ENCODE assay signal across 13 cellular contexts in the genomic region with DNA sequence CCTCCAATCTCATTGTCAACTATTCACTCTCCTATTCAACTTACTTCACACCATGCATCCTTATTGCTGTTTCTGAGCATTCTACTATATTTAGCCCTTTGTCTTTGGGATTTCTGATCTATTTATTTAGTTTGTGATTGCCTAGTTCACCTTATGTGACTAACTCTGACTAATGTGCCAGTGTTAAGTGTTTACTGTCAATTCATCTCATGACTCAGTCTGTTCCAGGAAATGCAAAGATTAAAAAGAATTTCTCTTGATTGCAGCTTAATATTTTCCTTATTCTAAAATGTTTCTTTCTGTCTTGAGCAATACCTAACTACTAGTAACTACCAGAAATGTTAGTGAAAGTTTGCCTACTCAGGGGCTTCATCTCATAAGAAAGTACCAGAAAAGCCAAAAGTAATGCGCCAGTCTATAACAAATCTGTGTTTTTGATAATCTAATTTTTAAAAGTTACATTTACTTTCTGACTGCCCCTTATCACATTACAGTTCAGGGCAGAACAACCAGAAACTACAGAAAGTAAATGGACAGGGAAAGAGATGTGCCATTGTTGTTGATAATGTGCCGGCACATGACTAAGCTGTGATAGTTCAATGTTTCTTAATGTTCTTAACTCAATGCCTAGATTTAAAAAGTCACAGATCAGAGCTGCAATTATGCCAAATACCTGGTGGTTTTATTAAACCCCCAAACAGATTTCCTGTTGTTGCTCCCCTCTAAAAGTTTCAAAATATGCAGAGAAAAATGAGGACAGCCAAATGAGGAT.
DNase-seq lines count a peak whose midpoint lies in the region; ATAC-seq, FAIRE-seq and TF ChIP-seq lines count a peak whose summit lies in the region.
"Had no signal": no experiment of that assay in that cellular context is flagged by ENCODE, and none has a peak within 500 bp of the region (broad histone marks: within the 10 kb centered on the region; RNA-seq: fewer than 3 reads in every experiment).

No MANE protein-coding gene starts in this region.

- peak; percentile 73 for DNase-seq in A172 (ENCODE audit: low spot score)
- peak; percentile 38 for DNase-seq in GM04504 (ENCODE audit: low read depth)
- DNase-seq in adipocyte (ENCODE audit: low read depth): peak; percentile 65
- peak; percentile 21 for DNase-seq in keratinocyte (ENCODE audit: low read depth, low spot score)
- DNase-seq in NOMO-1 treated with dmso at 0.1 percent for 144 hours (lab: John Stamatoyannopoulos, UW; ENCODE audit: unreplicated experiment): no peak
- DNase-seq in SKM-1 (lab: John Stamatoyannopoulos, UW; ENCODE audit: unreplicated experiment): no peak
- DNase-seq: activated CD8-positive, alpha-beta memory T cell treated with anti-CD3 and anti-CD28 coated beads for 24 hours; H9; NCI-H1694; nucleus accumbens had no signal

- H3K4me1 ChIP-seq in adipocyte (ENCODE audit: control insufficient read depth, insufficient read depth, low read length) (peaks cover 21% of the 10 kb centered on the region), keratinocyte (ENCODE audit: control insufficient read depth, extremely low read depth, insufficient read depth, low read length) (peaks cover 14% of the 10 kb centered on the region)

- dilution Hi-C loops in keratinocyte (cut with MboI; ENCODE audit: extremely low pct_ligation_motif_present, low sequenced_read_pairs): no loop called here

- peak overlapping the region; percentile 76 for H3K4me2 ChIP-seq in keratinocyte (ENCODE audit: control insufficient read depth, extremely low read depth, insufficient read depth, low read depth, low read length)

- H3K27ac ChIP-seq in keratinocyte (ENCODE audit: control insufficient read depth, insufficient read depth, low read length): peak overlapping the region; percentile 96

- no peak for TF ChIP-seq CTCF in keratinocyte (optimal IDR thresholded peaks at IDR 0.05 in 1 of 3, IDR thresholded peaks at IDR 0.05 in 1 of 3, conservative IDR thresholded peaks at IDR 0.05 in 1 of 3; ENCODE audit: extremely low read depth in 1 of 3, insufficient read depth in 2 of 3, low read length in 3 of 3)

- ATAC-seq in HG02852 (IDR thresholded peaks at IDR 0.05; ENCODE audit: unreplicated experiment): no peak
- no peak for ATAC-seq in GM18517 (IDR thresholded peaks at IDR 0.05; ENCODE audit: unreplicated experiment)

- no peaks in the 10 kb centered on the region for H4K20me1 ChIP-seq in keratinocyte (ENCODE audit: control insufficient read depth, extremely low read depth, insufficient read depth, low read length)

- no peaks in the 10 kb centered on the region for H3K36me3 ChIP-seq in adipocyte (ENCODE audit: control insufficient read depth, insufficient read depth, low read length, severe bottlenecking)
- H3K36me3 ChIP-seq in keratinocyte (ENCODE audit: control insufficient read depth in 2 of 2, extremely low read depth in 1 of 2, insufficient read depth in 2 of 2, low read length in 2 of 2): no peaks in the 10 kb centered on the region

- H3K4me3 ChIP-seq in adipocyte (ENCODE audit: low read length): no peak overlapping the region
- H3K4me3 ChIP-seq in keratinocyte (ENCODE audit: control insufficient read depth in 2 of 3, extremely low read depth in 1 of 3, insufficient read depth in 2 of 3, low read depth in 1 of 3, low read length in 3 of 3): peak overlapping the region in 1 of 3 experiments; percentile 33

- H3K9me3 ChIP-seq in adipocyte (ENCODE audit: control insufficient read depth, low read length) (no peaks in the 10 kb centered on the region), keratinocyte (ENCODE audit: control insufficient read depth, low read depth, low read length) (no peaks in the 10 kb centered on the region)

- H3K9ac ChIP-seq in adipocyte (ENCODE audit: low read length) (peak overlapping the region; percentile 50), keratinocyte (ENCODE audit: control insufficient read depth, extremely low read depth, insufficient read depth, low read length) (peak overlapping the region; percentile 56)

- H3K27me3 ChIP-seq in adipocyte (replicated peaks; ENCODE audit: control insufficient read depth, insufficient read depth, low read length): no peaks in the 10 kb centered on the region
- no peaks in the 10 kb centered on the region for H3K27me3 ChIP-seq in keratinocyte (ENCODE audit: control insufficient read depth, extremely low read depth, insufficient read depth, low read length)

- no peaks in the 10 kb centered on the region for H3K79me2 ChIP-seq in keratinocyte (ENCODE audit: control insufficient read depth, insufficient read depth, low read length)

- no peaks in the 10 kb centered on the region for H3K9me1 ChIP-seq in keratinocyte (ENCODE audit: control insufficient read depth, extremely low read depth, insufficient read depth, low read length)

- FAIRE-seq in keratinocyte (lab: Jason Lieb, UNC): peak; percentile 81
- FAIRE-seq: GM18507 had no signal

- H2AFZ ChIP-seq in keratinocyte (ENCODE audit: control insufficient read depth, low read length): peak overlapping the region; percentile 62

Comparison
In these comparisons a context has a peak if more than half of its experiments do, and no peak if none do; other contexts are left out.
1. DNase-seq: peak in A172 (single experiment), GM04504 (single experiment), adipocyte (single experiment) and keratinocyte (single experiment); none in NOMO-1 treated with dmso at 0.1 percent for 144 hours (single experiment) and SKM-1 (single experiment).